In genomic region chr19:18756896-18757295, GRCh38 we compare ENCODE assay signal across 22 cellular contexts. TPM values are rescaled to one million over a fixed set of nuclear protein-coding genes. Genes with fewer than 3 reads are reported as not detected.
DNase-seq lines count a peak whose midpoint lies in the region; ATAC-seq and TF ChIP-seq lines count a peak whose summit lies in the region.
"Had no signal": no experiment of that assay in that cellular context is flagged by ENCODE, and none has a peak within 500 bp of the region (broad histone marks: within the 10 kb centered on the region; RNA-seq: fewer than 3 reads in every experiment).

No MANE protein-coding gene starts in this region.

- H3K4me1 ChIP-seq in IMR-90 (ENCODE audit: control insufficient read depth, insufficient read depth, low read length) (no peaks in the 10 kb centered on the region), RWPE2 (ENCODE audit: insufficient read depth, poor library complexity, severe bottlenecking) (peaks cover 16% of the 10 kb centered on the region), left lung (peaks cover 2 to 5% of the 10 kb centered on the region in 2 donors)

- H2BK5ac ChIP-seq in IMR-90 (ENCODE audit: low read depth, low read length, poor library complexity, severe bottlenecking), result no peak overlapping the region

- TF ChIP-seq RAD21 in IMR-90 (IDR thresholded peaks at IDR 0.05; ENCODE audit: low read length), result no peak

- peaks cover 13 to 23% of the 10 kb centered on the region in 2 donors for H3K36me3 Mint-ChIP-seq in stimulated activated naive B cell treated with anti-CD40 and anti-IgM and Interleukin-4, amounts not matched to agents 10 μg/mL and 1 μg/mL and 100 μg/mL, for 72 hours

- H3K27me3 ChIP-seq in IMR-90 (ENCODE audit: control insufficient read depth, insufficient read depth, low read length) (no peaks in the 10 kb centered on the region), RWPE2 (ENCODE audit: insufficient read depth, poor library complexity, severe bottlenecking) (no peaks in the 10 kb centered on the region), left lung (no peaks in the 10 kb centered on the region)

- dilution Hi-C loops in IMR-90 (cut with HindIII; ENCODE audit: low sequenced_read_pairs, unreplicated experiment), result no loop called here

- H2AK9ac ChIP-seq in IMR-90 (replicated peaks; ENCODE audit: low read depth, low read length, poor library complexity), result peak overlapping the region; percentile 55

- no peak overlapping the region for H3K4ac ChIP-seq in IMR-90 (ENCODE audit: low read depth, low read length)

- H3K9ac ChIP-seq in IMR-90 (ENCODE audit: low read depth, low read length), result no peak overlapping the region

- H3K27ac ChIP-seq in IMR-90 (ENCODE audit: insufficient read depth, low read length), result no peak overlapping the region
- H3K27ac ChIP-seq in RWPE2 (ENCODE audit: poor library complexity, severe bottlenecking), result peak overlapping the region; percentile 80
- H3K27ac ChIP-seq in left lung, result no peak overlapping the region
- H3K27ac ChIP-seq: PC-9 had no signal

- no peak overlapping the region for H3K4me2 ChIP-seq in IMR-90 (ENCODE audit: low read depth, low read length)
- H3K4me2 ChIP-seq: PC-9 had no signal

- H3K9me3 ChIP-seq in IMR-90 (ENCODE audit: control insufficient read depth, insufficient read depth, low read length) (no peaks in the 10 kb centered on the region), RWPE2 (ENCODE audit: severe bottlenecking) (no peaks in the 10 kb centered on the region), left lung (no peaks in the 10 kb centered on the region)

- no peaks in the 10 kb centered on the region for H3K9me3 Mint-ChIP-seq in stimulated activated naive B cell treated with anti-CD40 and anti-IgM and Interleukin-4, amounts not matched to agents 10 μg/mL and 1 μg/mL and 100 μg/mL, for 72 hours
- H3K9me3 Mint-ChIP-seq: activated CD4-positive, alpha-beta T cell treated with anti-CD3 and anti-CD28 coated beads, Interleukin-2, amount 10 ng/mL, durations not matched to agents 24 days and 14 days; CD8-positive, alpha-beta memory T cell; central memory CD8-positive, alpha-beta T cell; immature natural killer cell had no signal

- BruUV-seq in IMR-90 (replicated peaks; lab: Mats Ljungman, UMichigan), result no TSS peak

- ATAC-seq in IMR-90 (ENCODE audit: low read depth) (no peak), RWPE2 (ENCODE audit: low read depth) (peak; percentile 81), left lung (peak; percentile 71), HG03521 (IDR thresholded peaks at IDR 0.05; ENCODE audit: unreplicated experiment) (no peak)
- no peak for ATAC-seq in stimulated activated naive B cell treated with anti-CD40 and anti-IgM and Interleukin-4, amounts not matched to agents 10 μg/mL and 1 μg/mL and 100 μg/mL, for 72 hours (replicated peaks)
- ATAC-seq: HCT116 had no signal

- no peak overlapping the region for H3K4me3 Mint-ChIP-seq in stimulated activated naive B cell treated with anti-CD40 and anti-IgM and Interleukin-4, amounts not matched to agents 10 μg/mL and 1 μg/mL and 100 μg/mL, for 72 hours
- H3K4me3 Mint-ChIP-seq: activated CD4-positive, alpha-beta T cell treated with anti-CD3 and anti-CD28 coated beads, Interleukin-2, amount 10 ng/mL, durations not matched to agents 24 days and 14 days; CD8-positive, alpha-beta memory T cell; central memory CD8-positive, alpha-beta T cell; immature natural killer cell; naive B cell had no signal

- H3K56ac ChIP-seq in IMR-90 (ENCODE audit: extremely low read depth, insufficient read depth, low read length), result no peak overlapping the region

- TF ChIP-seq POLR2A in IMR-90 (IDR thresholded peaks at IDR 0.05; ENCODE audit: low read depth, low read length), result no peak

- no peak overlapping the region for H2BK15ac ChIP-seq in IMR-90 (ENCODE audit: low read depth, low read length)

- TF ChIP-seq CTCF in IMR-90 (conservative IDR thresholded peaks at IDR 0.05; ENCODE audit: low read depth, low read length) (no peak), RWPE2 (IDR thresholded peaks at IDR 0.05; ENCODE audit: poor library complexity, severe bottlenecking) (peak; percentile 18), left lung (IDR thresholded peaks at IDR 0.05) (no peak)

- no peak overlapping the region for H4K8ac ChIP-seq in IMR-90 (ENCODE audit: low read depth in 2 of 2, low read length in 2 of 2)

- no peak overlapping the region for H3K27ac Mint-ChIP-seq in stimulated activated naive B cell treated with anti-CD40 and anti-IgM and Interleukin-4, amounts not matched to agents 10 μg/mL and 1 μg/mL and 100 μg/mL, for 72 hours
- H3K27ac Mint-ChIP-seq: activated CD4-positive, alpha-beta T cell treated with anti-CD3 and anti-CD28 coated beads, Interleukin-2, amount 10 ng/mL, durations not matched to agents 24 days and 14 days; immature natural killer cell; naive B cell had no signal

- H2BK20ac ChIP-seq in IMR-90 (ENCODE audit: low read depth, low read length), result no peak overlapping the region

- in situ Hi-C loops in IMR-90 (cut with MboI; ENCODE audit: low sequenced_read_pairs), result no loop called here

- H3K23ac ChIP-seq in IMR-90 (ENCODE audit: low read depth, low read length), result no peak overlapping the region

- no peak overlapping the region for H2BK120ac ChIP-seq in IMR-90 (ENCODE audit: low read depth, low read length)

- H3K36me3 ChIP-seq in IMR-90 (ENCODE audit: control insufficient read depth, insufficient read depth, low read length) (peaks cover 4% of the 10 kb centered on the region; the same call in 1 of the 2 replicates), RWPE2 (ENCODE audit: low read depth) (no peaks in the 10 kb centered on the region), left lung (peaks cover 0 to 27% of the 10 kb centered on the region in 2 donors)

- POLR2A ChIA-PET in IMR-90 (lab: Charles Lee; ENCODE audit: unreplicated experiment), result no interaction called here

- H3K9me1 ChIP-seq in IMR-90 (ENCODE audit: insufficient read depth, low read length), result no peaks in the 10 kb centered on the region

- H3K4me1 Mint-ChIP-seq in stimulated activated naive B cell treated with anti-CD40 and anti-IgM and Interleukin-4, amounts not matched to agents 10 μg/mL and 1 μg/mL and 100 μg/mL, for 72 hours, result no peaks in the 10 kb centered on the region
- H3K4me1 Mint-ChIP-seq: activated CD4-positive, alpha-beta T cell treated with anti-CD3 and anti-CD28 coated beads, Interleukin-2, amount 10 ng/mL, durations not matched to agents 24 days and 14 days; CD8-positive, alpha-beta memory T cell; central memory CD8-positive, alpha-beta T cell; immature natural killer cell; naive B cell had no signal

- H3K14ac ChIP-seq in IMR-90 (replicated peaks; ENCODE audit: low read depth, low read length), result no peak overlapping the region

- no peaks in the 10 kb centered on the region for H3K27me3 Mint-ChIP-seq in stimulated activated naive B cell treated with anti-CD40 and anti-IgM and Interleukin-4, amounts not matched to agents 10 μg/mL and 1 μg/mL and 100 μg/mL, for 72 hours
- H3K27me3 Mint-ChIP-seq: activated CD4-positive, alpha-beta T cell treated with anti-CD3 and anti-CD28 coated beads, Interleukin-2, amount 10 ng/mL, durations not matched to agents 24 days and 14 days; CD8-positive, alpha-beta memory T cell; central memory CD8-positive, alpha-beta T cell; naive B cell had no signal

- no peak overlapping the region for H2AK5ac ChIP-seq in IMR-90 (ENCODE audit: low read depth, low read length)

- DNase-seq in COR-L47 (lab: John Stamatoyannopoulos, UW) (peak; percentile 12), IMR-90 (no peak), RWPE2 (ENCODE audit: low spot score) (peak; percentile 84), left lung (peak in 1 of 2 donors; percentile 61), LoVo (ENCODE audit: low spot score) (no peak), SHP77 (lab: John Stamatoyannopoulos, UW) (no peak)
- no peak for DNase-seq in stimulated activated naive B cell treated with anti-CD40 and anti-IgM and Interleukin-4, amounts not matched to agents 10 μg/mL and 1 μg/mL and 100 μg/mL, for 72 hours
- DNase-seq: activated CD4-positive, alpha-beta T cell treated with anti-CD3 and anti-CD28 coated beads, Interleukin-2, amount 10 ng/mL, durations not matched to agents 24 days and 14 days; activated effector memory CD4-positive, alpha-beta T cell treated with anti-CD3 and anti-CD28 coated beads, Interleukin-2, amount 50 U/mL, for 16 hours; amygdala; CD8-positive, alpha-beta memory T cell; immature natural killer cell; Karpas-422; naive B cell; NCI-H1105 treated with DMSO at 0.1 percent for 48 hours; posterior cingulate gyrus; stimulated activated CD4-positive, alpha-beta T cell treated with anti-CD3 and anti-CD28 coated beads, Interleukin-4, amount 100 ng/mL, for 1 hour had no signal

- no peaks in the 10 kb centered on the region for H3K79me1 ChIP-seq in IMR-90 (ENCODE audit: low read depth in 1 of 2, low read length in 2 of 2)

- intact Hi-C loops in IMR-90 (cut with micrococcal nuclease) (no loop called here), left lung (cut with DNase I) (no loop called here)

- H4K20me1 ChIP-seq in IMR-90 (ENCODE audit: insufficient read depth, low read length), result no peaks in the 10 kb centered on the region

- H4K91ac ChIP-seq in IMR-90 (ENCODE audit: insufficient read depth, low read depth, low read length), result no peak overlapping the region

- H3K18ac ChIP-seq in IMR-90 (ENCODE audit: low read depth, low read length), result no peak overlapping the region

- H3K4me3 ChIP-seq in IMR-90 (ENCODE audit: insufficient read depth, low read depth, low read length) (no peak overlapping the region), RWPE2 (ENCODE audit: severe bottlenecking) (no peak overlapping the region), left lung (no peak overlapping the region)
- H3K4me3 ChIP-seq: PC-9 had no signal

- H2AFZ ChIP-seq in IMR-90 (replicated peaks; ENCODE audit: low read length, poor library complexity), result no peak overlapping the region
- H2AFZ ChIP-seq: PC-9 had no signal

- 90% methylated on average over 15 of the region's 16 CpGs; no CpG with 5 or more reads in 1 of the 2 experiments for WGBS in IMR-90 (ENCODE audit: extremely low coverage in 2 of 2, insufficient read length in 1 of 2), 2 experiments

- no peak overlapping the region for H4K5ac ChIP-seq in IMR-90 (ENCODE audit: low read depth, low read length)

- CTCF ChIA-PET in IMR-90 (lab: Yijun Ruan, JAX), result no interaction called here

TF ChIP-seq in IMR-90, 13 proteins besides CTCF, POLR2A, EP300 and RAD21 (continues in another document):
- no peak for TF ChIP-seq MXI1 (IDR thresholded peaks at IDR 0.05; ENCODE audit: borderline replicate concordance, low read depth, low read length)
- no peak for TF ChIP-seq NFE2L2 (IDR thresholded peaks at IDR 0.05; ENCODE audit: low read depth, low read length)
- TF ChIP-seq RFX5 (IDR thresholded peaks at IDR 0.05; ENCODE audit: low read depth, low read length), result no peak

RNA-seq across cellular contexts. Expression of gene COMP, which starts 34.2 kb away (rescaled TPM):
- total RNA-seq in IMR-90 (2012; rRNA removed) (under 0.01 TPM in 2 replicates), left lung (10 to 100 TPM in 1 of 2 donors, 1 to 10 TPM in 1; 1.9 to 47.7 TPM)
- 0.34 and 0.43 TPM in 2 replicates for polyA plus RNA-seq in IMR-90 (2012; rRNA removed)
- polyA plus RNA-seq in IMR-90 (2012; cell fraction: cytosol; rRNA removed), result 0.16 and 0.34 TPM in 2 replicates
- 0.17 and 0.36 TPM in 2 replicates for polyA plus RNA-seq in IMR-90 (2012; cell fraction: nucleus; rRNA removed; ENCODE audit: low replicate concordance)
- total RNA-seq: activated CD4-positive, alpha-beta T cell treated with anti-CD3 and anti-CD28 coated beads, Interleukin-2, amount 10 ng/mL, durations not matched to agents 24 days and 14 days; CD8-positive, alpha-beta memory T cell; lung microvascular endothelial cell; PC-9 had no signal
- polyA plus RNA-seq: CD8-positive, alpha-beta memory T cell; immature natural killer cell had no signal

Comparison
In these comparisons a context has a peak if more than half of its experiments do, and no peak if none do; other contexts are left out.
1. DNase-seq: peak in COR-L47 (single experiment) and RWPE2 (single experiment); none in IMR-90 (single experiment), LoVo (single experiment), stimulated activated naive B cell treated with anti-CD40 and anti-IgM and Interleukin-4, amounts not matched to agents 10 μg/mL and 1 μg/mL and 100 μg/mL, for 72 hours (single experiment) and SHP77 (0 of 2).
2. ATAC-seq: peak in RWPE2 (single experiment) and left lung (single experiment); none in IMR-90 (single experiment), stimulated activated naive B cell treated with anti-CD40 and anti-IgM and Interleukin-4, amounts not matched to agents 10 μg/mL and 1 μg/mL and 100 μg/mL, for 72 hours (0 of 2) and HG03521 (single experiment).